Comparison of ENCODE assay signal across 1 cellular context in genomic region chr2:10449838-10450691, GRCh38.
TF ChIP-seq lines count a peak whose summit lies in the region.

No MANE protein-coding gene starts in this region.

TF ChIP-seq in HepG2, 621 proteins besides CTCF, POLR2A, EP300 and RAD21 (continued from another document and continues in another):
- TF ChIP-seq ZNF646 (CRISPR knock-in tag; IDR thresholded peaks at IDR 0.05) (no peak), ZNF564 (CRISPR knock-in tag; IDR thresholded peaks at IDR 0.05) (peak; percentile 57; the same call in 1 of the 2 replicates), RCOR2 (CRISPR knock-in tag; IDR thresholded peaks at IDR 0.05) (peak; percentile 74), SOX6 (IDR thresholded peaks at IDR 0.05) (no peak), SOX6 (CRISPR knock-in tag; IDR thresholded peaks at IDR 0.05) (peak; percentile 86), ZNF30 (CRISPR knock-in tag; IDR thresholded peaks at IDR 0.05) (no peak), MED1 (CRISPR knock-in tag; IDR thresholded peaks at IDR 0.05) (peak; percentile 92), EZH2 (conservative IDR thresholded peaks at IDR 0.05; ENCODE audit: low read depth, low read length) (no peak), FIP1L1 (IDR thresholded peaks at IDR 0.05; ENCODE audit: borderline replicate concordance, insufficient read depth, low read depth, low read length) (0 out of 2 replicates have a peak, but pooled peaks have one; percentile 55), TEAD3 (CRISPR knock-in tag; optimal IDR thresholded peaks at IDR 0.05; ENCODE audit: borderline replicate concordance) (peak; percentile 93), LCORL (IDR thresholded peaks at IDR 0.05) (no peak), LCORL (CRISPR knock-in tag; IDR thresholded peaks at IDR 0.05) (peak; percentile 89), ZNF747 (CRISPR knock-in tag; IDR thresholded peaks at IDR 0.05; ENCODE audit: borderline replicate concordance) (peak; percentile 83; the same call in 1 of the 2 replicates), MLLT10 (CRISPR knock-in tag; IDR thresholded peaks at IDR 0.05) (no peak), HOXA3 (CRISPR knock-in tag; IDR thresholded peaks at IDR 0.05) (peak; percentile 96), NFYC (CRISPR knock-in tag; IDR thresholded peaks at IDR 0.05) (peak; percentile 28; the same call in 1 of the 2 replicates), ZBTB43 (CRISPR knock-in tag; conservative IDR thresholded peaks at IDR 0.05) (peak; percentile 30; the same call in 1 of the 2 replicates), ATF1 (CRISPR knock-in tag; IDR thresholded peaks at IDR 0.05) (peak; percentile 56), ZNF337 (CRISPR knock-in tag; IDR thresholded peaks at IDR 0.05; ENCODE audit: borderline replicate concordance, low read depth) (peak; percentile 96; the same call in 1 of the 2 replicates), U2AF1 (optimal IDR thresholded peaks at IDR 0.05; ENCODE audit: low read depth, low read length) (no peak), CBFB (CRISPR knock-in tag; IDR thresholded peaks at IDR 0.05) (peak; percentile 74), HIVEP1 (CRISPR knock-in tag; IDR thresholded peaks at IDR 0.05) (peak; percentile 94), ZMYM4 (CRISPR knock-in tag; IDR thresholded peaks at IDR 0.05) (peak; percentile 76), DPF2 (CRISPR knock-in tag; IDR thresholded peaks at IDR 0.05; ENCODE audit: borderline replicate concordance, low read depth) (peak; percentile 88), ZNF567 (CRISPR knock-in tag; IDR thresholded peaks at IDR 0.05; ENCODE audit: borderline replicate concordance) (no peak; the same call in 1 of the 2 replicates), NONO (IDR thresholded peaks at IDR 0.05) (no peak), NONO (CRISPR knock-in tag; conservative IDR thresholded peaks at IDR 0.05) (0 out of 2 replicates have a peak, but pooled peaks have one; percentile 70), ATF2 (CRISPR knock-in tag; IDR thresholded peaks at IDR 0.05) (peak; percentile 98), KLF16 (CRISPR knock-in tag; IDR thresholded peaks at IDR 0.05) (peak in 1 of 2 experiments; percentile 98; a peak in 2 of 4 replicates)
- TF ChIP-seq, protein P1, sequence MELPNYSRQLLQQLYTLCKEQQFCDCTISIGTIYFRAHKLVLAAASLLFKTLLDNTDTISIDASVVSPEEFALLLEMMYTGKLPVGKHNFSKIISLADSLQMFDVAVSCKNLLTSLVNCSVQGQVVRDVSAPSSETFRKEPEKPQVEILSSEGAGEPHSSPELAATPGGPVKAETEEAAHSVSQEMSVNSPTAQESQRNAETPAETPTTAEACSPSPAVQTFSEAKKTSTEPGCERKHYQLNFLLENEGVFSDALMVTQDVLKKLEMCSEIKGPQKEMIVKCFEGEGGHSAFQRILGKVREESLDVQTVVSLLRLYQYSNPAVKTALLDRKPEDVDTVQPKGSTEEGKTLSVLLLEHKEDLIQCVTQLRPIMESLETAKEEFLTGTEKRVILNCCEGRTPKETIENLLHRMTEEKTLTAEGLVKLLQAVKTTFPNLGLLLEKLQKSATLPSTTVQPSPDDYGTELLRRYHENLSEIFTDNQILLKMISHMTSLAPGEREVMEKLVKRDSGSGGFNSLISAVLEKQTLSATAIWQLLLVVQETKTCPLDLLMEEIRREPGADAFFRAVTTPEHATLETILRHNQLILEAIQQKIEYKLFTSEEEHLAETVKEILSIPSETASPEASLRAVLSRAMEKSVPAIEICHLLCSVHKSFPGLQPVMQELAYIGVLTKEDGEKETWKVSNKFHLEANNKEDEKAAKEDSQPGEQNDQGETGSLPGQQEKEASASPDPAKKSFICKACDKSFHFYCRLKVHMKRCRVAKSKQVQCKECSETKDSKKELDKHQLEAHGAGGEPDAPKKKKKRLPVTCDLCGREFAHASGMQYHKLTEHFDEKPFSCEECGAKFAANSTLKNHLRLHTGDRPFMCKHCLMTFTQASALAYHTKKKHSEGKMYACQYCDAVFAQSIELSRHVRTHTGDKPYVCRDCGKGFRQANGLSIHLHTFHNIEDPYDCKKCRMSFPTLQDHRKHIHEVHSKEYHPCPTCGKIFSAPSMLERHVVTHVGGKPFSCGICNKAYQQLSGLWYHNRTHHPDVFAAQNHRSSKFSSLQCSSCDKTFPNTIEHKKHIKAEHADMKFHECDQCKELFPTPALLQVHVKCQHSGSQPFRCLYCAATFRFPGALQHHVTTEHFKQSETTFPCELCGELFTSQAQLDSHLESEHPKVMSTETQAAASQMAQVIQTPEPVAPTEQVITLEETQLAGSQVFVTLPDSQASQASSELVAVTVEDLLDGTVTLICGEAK (IDR thresholded peaks at IDR 0.05): peak; percentile 67; the same call in 1 of the 2 replicates
- TF ChIP-seq, protein P1 (CRISPR knock-in tag; IDR thresholded peaks at IDR 0.05): peak; percentile 26; the same call in 1 of the 2 replicates
- TF ChIP-seq, protein P2, sequence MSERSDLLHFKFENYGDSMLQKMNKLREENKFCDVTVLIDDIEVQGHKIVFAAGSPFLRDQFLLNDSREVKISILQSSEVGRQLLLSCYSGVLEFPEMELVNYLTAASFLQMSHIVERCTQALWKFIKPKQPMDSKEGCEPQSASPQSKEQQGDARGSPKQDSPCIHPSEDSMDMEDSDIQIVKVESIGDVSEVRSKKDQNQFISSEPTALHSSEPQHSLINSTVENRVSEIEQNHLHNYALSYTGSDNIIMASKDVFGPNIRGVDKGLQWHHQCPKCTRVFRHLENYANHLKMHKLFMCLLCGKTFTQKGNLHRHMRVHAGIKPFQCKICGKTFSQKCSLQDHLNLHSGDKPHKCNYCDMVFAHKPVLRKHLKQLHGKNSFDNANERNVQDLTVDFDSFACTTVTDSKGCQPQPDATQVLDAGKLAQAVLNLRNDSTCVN (CRISPR knock-in tag; IDR thresholded peaks at IDR 0.05; ENCODE audit: borderline replicate concordance): peak; percentile 89
- TF ChIP-seq, protein P3, sequence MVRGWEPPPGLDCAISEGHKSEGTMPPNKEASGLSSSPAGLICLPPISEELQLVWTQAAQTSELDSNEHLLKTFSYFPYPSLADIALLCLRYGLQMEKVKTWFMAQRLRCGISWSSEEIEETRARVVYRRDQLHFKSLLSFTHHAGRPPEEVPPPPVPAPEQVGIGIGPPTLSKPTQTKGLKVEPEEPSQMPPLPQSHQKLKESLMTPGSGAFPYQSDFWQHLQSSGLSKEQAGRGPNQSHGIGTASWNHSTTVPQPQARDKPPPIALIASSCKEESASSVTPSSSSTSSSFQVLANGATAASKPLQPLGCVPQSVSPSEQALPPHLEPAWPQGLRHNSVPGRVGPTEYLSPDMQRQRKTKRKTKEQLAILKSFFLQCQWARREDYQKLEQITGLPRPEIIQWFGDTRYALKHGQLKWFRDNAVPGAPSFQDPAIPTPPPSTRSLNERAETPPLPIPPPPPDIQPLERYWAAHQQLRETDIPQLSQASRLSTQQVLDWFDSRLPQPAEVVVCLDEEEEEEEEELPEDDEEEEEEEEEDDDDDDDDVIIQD (CRISPR knock-in tag; IDR thresholded peaks at IDR 0.05; ENCODE audit: low read depth): peak; percentile 83
